In genomic region chr2:79946046-79946445, GRCh38 we compare ENCODE assay signal across 27 cellular contexts.
"Had no signal": no experiment of that assay in that cellular context is flagged by ENCODE, and none has a peak within 500 bp of the region (broad histone marks: within the 10 kb centered on the region; RNA-seq: fewer than 3 reads in every experiment).

No MANE protein-coding gene starts in this region.

- H3K4me1 ChIP-seq: neural progenitor cell, parathyroid adenoma, psoas muscle, right lobe of liver, sigmoid colon, stomach, thyroid gland, tibial nerve, vagina had no signal

- H3K36me3 Mint-ChIP-seq: naive thymus-derived CD8-positive, alpha-beta T cell; neural progenitor cell; stimulated activated effector memory CD8-positive, alpha-beta T cell treated with anti-CD3 and anti-CD28 coated beads, Interleukin-12 subunit alpha, Interleukin-12 subunit beta, amount 100 ng/mL, for 72 hours; stimulated activated naive B cell treated with anti-CD40 and anti-IgM and Interleukin-4, amounts not matched to agents 10 μg/mL and 1 μg/mL and 100 μg/mL, for 72 hours had no signal

- DNase-seq: naive thymus-derived CD8-positive, alpha-beta T cell; occipital lobe; ovary; posterior cingulate gyrus; psoas muscle; right lobe of liver; sigmoid colon; small intestine; stimulated activated CD4-positive, alpha-beta T cell treated with anti-CD3 and anti-CD28 coated beads, Interleukin-15, amount 100 ng/mL, for 24 hours; stimulated activated CD4-positive, alpha-beta T cell treated with anti-CD3 and anti-CD28 coated beads, Interleukin-2, amount 100 ng/mL, for 24 hours; stimulated activated CD4-positive, alpha-beta T cell treated with anti-CD3 and anti-CD28 coated beads, Interleukin-2, amount 100 ng/mL, for 48 hours; stimulated activated CD4-positive, alpha-beta T cell treated with anti-CD3 and anti-CD28 coated beads, Interleukin-4, amount 100 ng/mL, for 24 hours; stimulated activated naive B cell treated with anti-CD40 and anti-IgM and Interleukin-4, amounts not matched to agents 10 μg/mL and 1 μg/mL and 100 μg/mL, for 72 hours; stimulated activated naive CD4-positive, alpha-beta T cell treated with Interleukin-2 at 50 U/mL for 16 hours; stomach; thyroid gland; trophoblast cell; upper lobe of left lung had no signal

- H3K9me3 Mint-ChIP-seq: nephron; neural progenitor cell; stimulated activated naive B cell treated with anti-CD40 and anti-IgM and Interleukin-4, amounts not matched to agents 10 μg/mL and 1 μg/mL and 100 μg/mL, for 72 hours; stimulated activated naive CD8-positive, alpha-beta T cell treated with anti-CD3 and anti-CD28 coated beads, Interleukin-15, Interleukin-2, amounts not matched to agents 100 ng/mL and 50 ng/mL, for 24 hours had no signal

- H3K4me1 Mint-ChIP-seq: naive thymus-derived CD8-positive, alpha-beta T cell; nephron; neural progenitor cell; stimulated activated effector memory CD8-positive, alpha-beta T cell treated with anti-CD3 and anti-CD28 coated beads, Interleukin-12 subunit alpha, Interleukin-12 subunit beta, amount 100 ng/mL, for 72 hours; stimulated activated naive B cell treated with anti-CD40 and anti-IgM and Interleukin-4, amounts not matched to agents 10 μg/mL and 1 μg/mL and 100 μg/mL, for 72 hours had no signal

- H3K27me3 ChIP-seq: neural progenitor cell, right lobe of liver, sigmoid colon, stomach, thyroid gland, tibial nerve, upper lobe of left lung, vagina had no signal

- H3K27ac Mint-ChIP-seq: naive thymus-derived CD8-positive, alpha-beta T cell; nephron; neural progenitor cell; progenitor cell of endocrine pancreas; stimulated activated effector memory CD8-positive, alpha-beta T cell treated with anti-CD3 and anti-CD28 coated beads, Interleukin-12 subunit alpha, Interleukin-12 subunit beta, amount 100 ng/mL, for 72 hours; stimulated activated naive B cell treated with anti-CD40 and anti-IgM and Interleukin-4, amounts not matched to agents 10 μg/mL and 1 μg/mL and 100 μg/mL, for 72 hours; stimulated activated naive CD8-positive, alpha-beta T cell treated with anti-CD3 and anti-CD28 coated beads, Interleukin-15, Interleukin-2, amounts not matched to agents 100 ng/mL and 50 ng/mL, for 24 hours had no signal

- H3K27ac ChIP-seq: neural progenitor cell, ovary, parathyroid adenoma, psoas muscle, right lobe of liver, sigmoid colon, stomach, thoracic aorta, thyroid gland, tibial nerve, upper lobe of left lung, vagina had no signal

- H3K27me3 Mint-ChIP-seq: progenitor cell of endocrine pancreas; stimulated activated naive B cell treated with anti-CD40 and anti-IgM and Interleukin-4, amounts not matched to agents 10 μg/mL and 1 μg/mL and 100 μg/mL, for 72 hours; stimulated activated naive CD8-positive, alpha-beta T cell treated with anti-CD3 and anti-CD28 coated beads, Interleukin-15, Interleukin-2, amounts not matched to agents 100 ng/mL and 50 ng/mL, for 24 hours had no signal

- H3K9me3 ChIP-seq: ovary, psoas muscle, right lobe of liver, sigmoid colon, stomach, thoracic aorta, thyroid gland, tibial nerve, upper lobe of left lung, vagina had no signal

- H3K36me3 ChIP-seq: neural progenitor cell, ovary, right lobe of liver, sigmoid colon, stomach, thoracic aorta, thyroid gland, tibial nerve, upper lobe of left lung, vagina had no signal

- H3K4me3 ChIP-seq: neural progenitor cell, ovary, psoas muscle, right lobe of liver, sigmoid colon, stomach, thoracic aorta, thyroid gland, tibial nerve, upper lobe of left lung, vagina had no signal

- ATAC-seq: naive thymus-derived CD8-positive, alpha-beta T cell; psoas muscle; right lobe of liver; stimulated activated effector memory CD8-positive, alpha-beta T cell treated with anti-CD3 and anti-CD28 coated beads, Interleukin-12 subunit alpha, Interleukin-12 subunit beta, amount 100 ng/mL, for 72 hours; stimulated activated naive B cell treated with anti-CD40 and anti-IgM and Interleukin-4, amounts not matched to agents 10 μg/mL and 1 μg/mL and 100 μg/mL, for 72 hours had no signal

- H3K4me3 Mint-ChIP-seq: naive thymus-derived CD8-positive, alpha-beta T cell; nephron; neural progenitor cell; stimulated activated effector memory CD8-positive, alpha-beta T cell treated with anti-CD3 and anti-CD28 coated beads, Interleukin-12 subunit alpha, Interleukin-12 subunit beta, amount 100 ng/mL, for 72 hours; stimulated activated naive B cell treated with anti-CD40 and anti-IgM and Interleukin-4, amounts not matched to agents 10 μg/mL and 1 μg/mL and 100 μg/mL, for 72 hours; stimulated activated naive CD8-positive, alpha-beta T cell treated with anti-CD3 and anti-CD28 coated beads, Interleukin-15, Interleukin-2, amounts not matched to agents 100 ng/mL and 50 ng/mL, for 24 hours had no signal
